In genomic region chr5:158695595-158696330, GRCh38 we compare ENCODE assay signal across 8 cellular contexts.
DNase-seq lines count a peak whose midpoint lies in the region; ATAC-seq and TF ChIP-seq lines count a peak whose summit lies in the region.

No MANE protein-coding gene starts in this region.

- H3K4me3 ChIP-seq in trophoblast cell (ENCODE audit: low read depth, low read length) (no peak overlapping the region), upper lobe of left lung (no peak overlapping the region)

- peak; percentile 88 to 98 (median 92) for TF ChIP-seq CTCF in upper lobe of left lung (IDR thresholded peaks at IDR 0.05)

- TF ChIP-seq EP300 in upper lobe of left lung (IDR thresholded peaks at IDR 0.05): no peak

- no peaks in the 10 kb centered on the region for H3K79me2 ChIP-seq in trophoblast cell (ENCODE audit: control insufficient read depth, insufficient read depth, low read length, poor library complexity)

- ATAC-seq in GM21723 (IDR thresholded peaks at IDR 0.05; ENCODE audit: unreplicated experiment) (peak; percentile 81), upper lobe of left lung (ENCODE audit: low FRiP score in 2 of 2) (peak; percentile 88 to 90)

- H3K36me3 ChIP-seq in trophoblast cell (ENCODE audit: control insufficient read depth in 1 of 2, insufficient read depth in 2 of 2, low read length in 2 of 2): no peaks in the 10 kb centered on the region
- no peaks in the 10 kb centered on the region for H3K36me3 ChIP-seq in upper lobe of left lung

- TF ChIP-seq POLR2A in upper lobe of left lung (IDR thresholded peaks at IDR 0.05): no peak

- no peak overlapping the region for H4K8ac ChIP-seq in trophoblast cell (ENCODE audit: low read depth, low read length)

- no peak overlapping the region for H3K23ac ChIP-seq in trophoblast cell (ENCODE audit: low read length)

- no CpG with 5 or more reads among the region's 7 CpGs for WGBS in trophoblast cell (ENCODE audit: extremely low coverage, insufficient coverage, insufficient read length)
- 0% methylated on average over 7 of the region's 7 CpGs; no CpG with 5 or more reads in 1 of the 2 donors for WGBS in upper lobe of left lung, 2 donors

- no peak overlapping the region for H3K27ac ChIP-seq in trophoblast cell (ENCODE audit: low read depth, low read length)
- H3K27ac ChIP-seq in upper lobe of left lung: no peak overlapping the region

- in situ Hi-C loops in KBM-7 (cut with MboI; ENCODE audit: low pct_unique_long_range_greater_than_20kb, low sequenced_read_pairs): loop anchor here (25.0 kb wide), 1 partner anchor 417 kb away; no protein-coding TSS in a partner anchor

- H2AFZ ChIP-seq in trophoblast cell (ENCODE audit: insufficient read depth, low read length, poor library complexity): no peak overlapping the region

- no peak overlapping the region for H3K9ac ChIP-seq in trophoblast cell (ENCODE audit: low read length)

- no peak overlapping the region for H4K12ac ChIP-seq in trophoblast cell (ENCODE audit: low read depth, low read length)

- DNase-seq in ELR (ENCODE audit: low read depth): peak; percentile 61
- DNase-seq in KBM-7: peak; percentile 83
- peak; percentile 2 for DNase-seq in SHP77 treated with DMSO at 0.1 percent for 48 hours (lab: John Stamatoyannopoulos, UW)
- DNase-seq in activated gamma-delta T cell (lab: John Stamatoyannopoulos, UW): peak; percentile 30
- DNase-seq in globus pallidus (ENCODE audit: low spot score): peak; percentile 57
- DNase-seq in trophoblast cell: peak; percentile 64 to 88
- peak; percentile 73 to 91 for DNase-seq in upper lobe of left lung

- H2AK5ac ChIP-seq in trophoblast cell (ENCODE audit: low read length): no peak overlapping the region

- no peak overlapping the region for H2BK12ac ChIP-seq in trophoblast cell (ENCODE audit: low read length)

- H3K27me3 ChIP-seq in trophoblast cell (ENCODE audit: insufficient read depth, low read length): no peaks in the 10 kb centered on the region
- no peaks in the 10 kb centered on the region for H3K27me3 ChIP-seq in upper lobe of left lung

- no peak overlapping the region for H3K18ac ChIP-seq in trophoblast cell (ENCODE audit: low read length)

- H3K4me2 ChIP-seq in trophoblast cell (ENCODE audit: low read length): no peak overlapping the region

- H2BK120ac ChIP-seq in trophoblast cell (ENCODE audit: insufficient read depth, low read length, poor library complexity): no peak overlapping the region

- H3K4me1 ChIP-seq in trophoblast cell (ENCODE audit: control insufficient read depth in 1 of 2, insufficient read depth in 2 of 2, low read length in 2 of 2) (no peaks in the 10 kb centered on the region), upper lobe of left lung (peaks cover 0 to under 1% (median 0%) of the 10 kb centered on the region in 4 donors)

- no peak overlapping the region for H2BK5ac ChIP-seq in trophoblast cell (ENCODE audit: low read depth, low read length, poor library complexity)

- H4K91ac ChIP-seq in trophoblast cell (ENCODE audit: low read depth, low read length): no peak overlapping the region

- H3K14ac ChIP-seq in trophoblast cell (ENCODE audit: low read length): no peak overlapping the region

- H3K79me1 ChIP-seq in trophoblast cell (ENCODE audit: low read length): no peaks in the 10 kb centered on the region

- H3K4ac ChIP-seq in trophoblast cell (ENCODE audit: low read depth, low read length): no peak overlapping the region

- H3K9me3 ChIP-seq in trophoblast cell (ENCODE audit: insufficient read depth, low read depth, low read length) (no peaks in the 10 kb centered on the region), upper lobe of left lung (no peaks in the 10 kb centered on the region)

Comparison
In these comparisons a context has a peak if more than half of its experiments do, and no peak if none do; other contexts are left out.
1. DNase-seq: peak in every context shown above with its lines; median percentile 83 in KBM-7; 82 in upper lobe of left lung; 76 in trophoblast cell; 61 in ELR; 57 in globus pallidus; 30 in activated gamma-delta T cell; 2 in SHP77 treated with DMSO at 0.1 percent for 48 hours.